Comparison of ENCODE assay signal across 1 cellular context in the genomic region with DNA sequence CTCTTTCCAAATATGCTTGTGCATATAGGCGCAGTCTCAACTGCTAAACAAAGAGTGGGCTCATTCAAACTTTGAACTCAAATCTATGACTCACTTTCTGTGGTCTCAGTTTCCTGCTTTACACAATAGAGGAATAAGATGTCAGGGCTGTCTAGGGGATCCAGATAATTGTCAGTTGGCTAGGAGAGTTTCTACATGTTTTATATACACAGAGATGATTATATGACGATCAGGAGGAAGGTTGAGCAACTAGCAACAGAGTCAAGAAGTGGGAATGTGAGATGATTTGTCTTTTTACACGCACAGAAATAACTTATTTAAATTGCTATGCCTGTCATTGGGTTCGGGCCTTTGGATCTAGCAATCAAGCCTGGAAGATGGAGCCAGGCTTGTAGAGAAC.
TF ChIP-seq lines count a peak whose summit lies in the region.

No MANE protein-coding gene starts in this region.

TF ChIP-seq in endothelial cell of umbilical vein, 7 proteins besides CTCF, POLR2A, EP300 and RAD21 (continued from another document):
- TF ChIP-seq JUN (IDR thresholded peaks at IDR 0.05; ENCODE audit: borderline replicate concordance, insufficient read depth, insufficient read length, low read depth) (peak; percentile 87), GATA2 (IDR thresholded peaks at IDR 0.05; ENCODE audit: insufficient read depth, insufficient read length, low read depth, low read length) (peak; percentile 61)
